15 cellular contexts compared by ENCODE assay signal in the genomic region with DNA sequence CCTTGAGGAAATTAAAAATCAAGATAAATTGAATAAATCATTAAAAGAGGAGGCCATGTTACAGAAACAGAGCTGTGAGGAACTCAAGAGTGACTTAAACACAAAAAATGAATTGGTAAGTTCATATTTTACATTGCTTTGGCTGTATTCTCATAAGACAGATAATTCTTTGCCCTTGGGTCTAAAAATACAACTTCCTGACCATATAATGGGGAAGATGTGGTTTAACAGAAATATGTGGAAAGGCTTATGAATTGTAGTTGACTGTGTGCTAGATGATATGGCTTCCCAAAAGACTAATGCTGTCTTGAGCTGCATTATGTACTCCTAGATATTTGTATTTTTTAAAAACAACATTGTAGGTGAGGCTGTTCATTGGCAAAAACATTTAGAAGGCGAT.
"Had no signal": no experiment of that assay in that cellular context is flagged by ENCODE, and none has a peak within 500 bp of the region (broad histone marks: within the 10 kb centered on the region; RNA-seq: fewer than 3 reads in every experiment).

No MANE protein-coding gene starts in this region.

- ATAC-seq: activated CD4-positive, CD25-positive, alpha-beta regulatory T cell treated with anti-CD3 and anti-CD28 coated beads, Interleukin-2, amount 50 U/mL, for 24 hours; activated naive CD4-positive, alpha-beta T cell treated with anti-CD3 and anti-CD28 coated beads, Interleukin-2, amount 50 U/mL, for 72 hours; gastroesophageal sphincter; left ventricle myocardium superior had no signal

- H3K4me3 ChIP-seq: gastroesophageal sphincter, stomach, thoracic aorta had no signal

- H3K27ac ChIP-seq: brain microvascular endothelial cell, gastroesophageal sphincter, stomach, thoracic aorta had no signal

- DNase-seq: amygdala; brain microvascular endothelial cell; effector memory CD4-positive, alpha-beta T cell; kidney; left ventricle myocardium superior; mesendoderm; nephron progenitor cell; retina; small intestine; stomach had no signal

- H3K36me3 ChIP-seq: brain microvascular endothelial cell, gastroesophageal sphincter, thoracic aorta had no signal

- H3K27me3 ChIP-seq: brain microvascular endothelial cell, gastroesophageal sphincter, stomach had no signal

- FAIRE-seq: kidney, small intestine, TTC549 had no signal

- H3K9me3 ChIP-seq: gastroesophageal sphincter, stomach, thoracic aorta had no signal

- H3K4me1 ChIP-seq: gastroesophageal sphincter, stomach had no signal
